ENCODE assay signal across 1 cellular context in the genomic region with DNA sequence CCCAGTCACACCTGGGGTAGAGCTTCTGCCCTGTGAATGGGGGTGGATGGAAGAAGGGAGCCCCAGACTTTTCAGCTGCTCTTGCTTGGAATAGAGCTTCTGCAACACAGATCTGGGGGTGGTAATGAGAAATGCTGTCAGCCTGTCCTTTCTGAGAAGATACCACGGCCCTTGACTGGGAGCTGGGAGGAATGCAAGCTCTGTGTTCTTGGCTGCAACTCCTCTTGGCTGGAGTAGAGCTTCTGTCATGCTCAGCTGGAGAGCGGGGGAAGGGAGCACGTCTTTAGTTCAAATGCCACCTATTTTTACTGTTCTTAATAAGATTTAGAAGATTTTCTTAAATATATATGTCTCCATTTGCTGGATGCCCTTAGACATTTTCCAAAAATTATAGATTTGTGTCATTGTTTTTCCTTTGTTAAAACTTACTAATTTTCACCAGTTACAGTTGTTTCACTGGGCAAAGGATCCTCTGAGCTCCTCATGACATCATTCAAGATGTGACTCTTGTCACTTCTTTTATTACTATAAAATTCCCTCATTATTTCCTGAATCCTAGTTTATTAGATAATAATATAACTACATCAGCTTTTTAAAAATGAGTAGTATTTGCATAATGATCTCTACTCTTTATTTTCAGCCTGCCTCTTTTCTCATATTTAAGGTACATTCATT.
TF ChIP-seq lines count a peak whose summit lies in the region.

No MANE protein-coding gene starts in this region.

TF ChIP-seq in H1, 55 proteins besides CTCF, POLR2A, EP300 and RAD21:
- TF ChIP-seq JUND (IDR thresholded peaks at IDR 0.05; ENCODE audit: low read length) (no peak), SP4 (IDR thresholded peaks at IDR 0.05; ENCODE audit: low read length) (no peak), SIX5 (IDR thresholded peaks at IDR 0.05; ENCODE audit: low read depth, low read length) (no peak), ATF3 (IDR thresholded peaks at IDR 0.05; ENCODE audit: insufficient read depth, low read depth, low read length) (no peak), NANOG (IDR thresholded peaks at IDR 0.05; ENCODE audit: insufficient read depth, low read depth, low read length, poor library complexity, severe bottlenecking) (no peak), RXRA (IDR thresholded peaks at IDR 0.05; ENCODE audit: insufficient read depth, low read depth, low read length) (no peak), E2F6 (IDR thresholded peaks at IDR 0.05) (no peak), ZNF274 (IDR thresholded peaks at IDR 0.05; ENCODE audit: borderline replicate concordance, extremely low read depth, low read length) (no peak), BCL11A (IDR thresholded peaks at IDR 0.05; ENCODE audit: low read depth in 2 of 2, low read length in 2 of 2) (no peak), SP2 (IDR thresholded peaks at IDR 0.05; ENCODE audit: low read length) (no peak), TAF1 (IDR thresholded peaks at IDR 0.05; ENCODE audit: low read depth, low read length) (no peak), KDM1A (IDR thresholded peaks at IDR 0.05; ENCODE audit: borderline replicate concordance, low read length) (no peak), TAF7 (optimal IDR thresholded peaks at IDR 0.05; ENCODE audit: borderline replicate concordance, low read depth, low read length) (no peak), BACH1 (IDR thresholded peaks at IDR 0.05; ENCODE audit: low read length) (no peak), SP1 (IDR thresholded peaks at IDR 0.05; ENCODE audit: low read depth, low read length) (no peak), POU5F1 (IDR thresholded peaks at IDR 0.05; ENCODE audit: low read depth, low read length) (no peak), FOSL1 (IDR thresholded peaks at IDR 0.05; ENCODE audit: insufficient read depth, low read depth, low read length) (no peak)
- TF ChIP-seq, protein P1, sequence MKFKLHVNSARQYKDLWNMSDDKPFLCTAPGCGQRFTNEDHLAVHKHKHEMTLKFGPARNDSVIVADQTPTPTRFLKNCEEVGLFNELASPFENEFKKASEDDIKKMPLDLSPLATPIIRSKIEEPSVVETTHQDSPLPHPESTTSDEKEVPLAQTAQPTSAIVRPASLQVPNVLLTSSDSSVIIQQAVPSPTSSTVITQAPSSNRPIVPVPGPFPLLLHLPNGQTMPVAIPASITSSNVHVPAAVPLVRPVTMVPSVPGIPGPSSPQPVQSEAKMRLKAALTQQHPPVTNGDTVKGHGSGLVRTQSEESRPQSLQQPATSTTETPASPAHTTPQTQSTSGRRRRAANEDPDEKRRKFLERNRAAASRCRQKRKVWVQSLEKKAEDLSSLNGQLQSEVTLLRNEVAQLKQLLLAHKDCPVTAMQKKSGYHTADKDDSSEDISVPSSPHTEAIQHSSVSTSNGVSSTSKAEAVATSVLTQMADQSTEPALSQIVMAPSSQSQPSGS (IDR thresholded peaks at IDR 0.05; ENCODE audit: low read length): no peak
- TF ChIP-seq, protein P2, sequence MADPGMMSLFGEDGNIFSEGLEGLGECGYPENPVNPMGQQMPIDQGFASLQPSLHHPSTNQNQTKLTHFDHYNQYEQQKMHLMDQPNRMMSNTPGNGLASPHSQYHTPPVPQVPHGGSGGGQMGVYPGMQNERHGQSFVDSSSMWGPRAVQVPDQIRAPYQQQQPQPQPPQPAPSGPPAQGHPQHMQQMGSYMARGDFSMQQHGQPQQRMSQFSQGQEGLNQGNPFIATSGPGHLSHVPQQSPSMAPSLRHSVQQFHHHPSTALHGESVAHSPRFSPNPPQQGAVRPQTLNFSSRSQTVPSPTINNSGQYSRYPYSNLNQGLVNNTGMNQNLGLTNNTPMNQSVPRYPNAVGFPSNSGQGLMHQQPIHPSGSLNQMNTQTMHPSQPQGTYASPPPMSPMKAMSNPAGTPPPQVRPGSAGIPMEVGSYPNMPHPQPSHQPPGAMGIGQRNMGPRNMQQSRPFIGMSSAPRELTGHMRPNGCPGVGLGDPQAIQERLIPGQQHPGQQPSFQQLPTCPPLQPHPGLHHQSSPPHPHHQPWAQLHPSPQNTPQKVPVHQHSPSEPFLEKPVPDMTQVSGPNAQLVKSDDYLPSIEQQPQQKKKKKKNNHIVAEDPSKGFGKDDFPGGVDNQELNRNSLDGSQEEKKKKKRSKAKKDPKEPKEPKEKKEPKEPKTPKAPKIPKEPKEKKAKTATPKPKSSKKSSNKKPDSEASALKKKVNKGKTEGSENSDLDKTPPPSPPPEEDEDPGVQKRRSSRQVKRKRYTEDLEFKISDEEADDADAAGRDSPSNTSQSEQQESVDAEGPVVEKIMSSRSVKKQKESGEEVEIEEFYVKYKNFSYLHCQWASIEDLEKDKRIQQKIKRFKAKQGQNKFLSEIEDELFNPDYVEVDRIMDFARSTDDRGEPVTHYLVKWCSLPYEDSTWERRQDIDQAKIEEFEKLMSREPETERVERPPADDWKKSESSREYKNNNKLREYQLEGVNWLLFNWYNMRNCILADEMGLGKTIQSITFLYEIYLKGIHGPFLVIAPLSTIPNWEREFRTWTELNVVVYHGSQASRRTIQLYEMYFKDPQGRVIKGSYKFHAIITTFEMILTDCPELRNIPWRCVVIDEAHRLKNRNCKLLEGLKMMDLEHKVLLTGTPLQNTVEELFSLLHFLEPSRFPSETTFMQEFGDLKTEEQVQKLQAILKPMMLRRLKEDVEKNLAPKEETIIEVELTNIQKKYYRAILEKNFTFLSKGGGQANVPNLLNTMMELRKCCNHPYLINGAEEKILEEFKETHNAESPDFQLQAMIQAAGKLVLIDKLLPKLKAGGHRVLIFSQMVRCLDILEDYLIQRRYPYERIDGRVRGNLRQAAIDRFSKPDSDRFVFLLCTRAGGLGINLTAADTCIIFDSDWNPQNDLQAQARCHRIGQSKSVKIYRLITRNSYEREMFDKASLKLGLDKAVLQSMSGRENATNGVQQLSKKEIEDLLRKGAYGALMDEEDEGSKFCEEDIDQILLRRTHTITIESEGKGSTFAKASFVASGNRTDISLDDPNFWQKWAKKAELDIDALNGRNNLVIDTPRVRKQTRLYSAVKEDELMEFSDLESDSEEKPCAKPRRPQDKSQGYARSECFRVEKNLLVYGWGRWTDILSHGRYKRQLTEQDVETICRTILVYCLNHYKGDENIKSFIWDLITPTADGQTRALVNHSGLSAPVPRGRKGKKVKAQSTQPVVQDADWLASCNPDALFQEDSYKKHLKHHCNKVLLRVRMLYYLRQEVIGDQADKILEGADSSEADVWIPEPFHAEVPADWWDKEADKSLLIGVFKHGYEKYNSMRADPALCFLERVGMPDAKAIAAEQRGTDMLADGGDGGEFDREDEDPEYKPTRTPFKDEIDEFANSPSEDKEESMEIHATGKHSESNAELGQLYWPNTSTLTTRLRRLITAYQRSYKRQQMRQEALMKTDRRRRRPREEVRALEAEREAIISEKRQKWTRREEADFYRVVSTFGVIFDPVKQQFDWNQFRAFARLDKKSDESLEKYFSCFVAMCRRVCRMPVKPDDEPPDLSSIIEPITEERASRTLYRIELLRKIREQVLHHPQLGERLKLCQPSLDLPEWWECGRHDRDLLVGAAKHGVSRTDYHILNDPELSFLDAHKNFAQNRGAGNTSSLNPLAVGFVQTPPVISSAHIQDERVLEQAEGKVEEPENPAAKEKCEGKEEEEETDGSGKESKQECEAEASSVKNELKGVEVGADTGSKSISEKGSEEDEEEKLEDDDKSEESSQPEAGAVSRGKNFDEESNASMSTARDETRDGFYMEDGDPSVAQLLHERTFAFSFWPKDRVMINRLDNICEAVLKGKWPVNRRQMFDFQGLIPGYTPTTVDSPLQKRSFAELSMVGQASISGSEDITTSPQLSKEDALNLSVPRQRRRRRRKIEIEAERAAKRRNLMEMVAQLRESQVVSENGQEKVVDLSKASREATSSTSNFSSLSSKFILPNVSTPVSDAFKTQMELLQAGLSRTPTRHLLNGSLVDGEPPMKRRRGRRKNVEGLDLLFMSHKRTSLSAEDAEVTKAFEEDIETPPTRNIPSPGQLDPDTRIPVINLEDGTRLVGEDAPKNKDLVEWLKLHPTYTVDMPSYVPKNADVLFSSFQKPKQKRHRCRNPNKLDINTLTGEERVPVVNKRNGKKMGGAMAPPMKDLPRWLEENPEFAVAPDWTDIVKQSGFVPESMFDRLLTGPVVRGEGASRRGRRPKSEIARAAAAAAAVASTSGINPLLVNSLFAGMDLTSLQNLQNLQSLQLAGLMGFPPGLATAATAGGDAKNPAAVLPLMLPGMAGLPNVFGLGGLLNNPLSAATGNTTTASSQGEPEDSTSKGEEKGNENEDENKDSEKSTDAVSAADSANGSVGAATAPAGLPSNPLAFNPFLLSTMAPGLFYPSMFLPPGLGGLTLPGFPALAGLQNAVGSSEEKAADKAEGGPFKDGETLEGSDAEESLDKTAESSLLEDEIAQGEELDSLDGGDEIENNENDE (IDR thresholded peaks at IDR 0.05; ENCODE audit: insufficient replicate concordance, low read length): no peak
